In genomic region chr22:45537734-45538181, GRCh38 we compare ENCODE assay signal across 8 cellular contexts. TPM values are rescaled to one million over a fixed set of nuclear protein-coding genes. Genes with fewer than 3 reads are reported as not detected.
DNase-seq lines count a peak whose midpoint lies in the region; ATAC-seq and TF ChIP-seq lines count a peak whose summit lies in the region.

No MANE protein-coding gene starts in this region.

- H3K4me1 Mint-ChIP-seq in activated CD4-positive, alpha-beta T cell treated with anti-CD3 and anti-CD28 coated beads, Interleukin-2, amount 10 ng/mL, durations not matched to agents 24 days and 14 days: no peaks in the 10 kb centered on the region
- H3K4me1 Mint-ChIP-seq in activated CD8-positive, alpha-beta memory T cell treated with anti-CD3 and anti-CD28 coated beads, Interleukin-2, amount 10 ng/mL, durations not matched to agents 7 days and 5 days: no peaks in the 10 kb centered on the region

- H3K4me3 Mint-ChIP-seq in activated CD4-positive, alpha-beta T cell treated with anti-CD3 and anti-CD28 coated beads, Interleukin-2, amount 10 ng/mL, durations not matched to agents 24 days and 14 days: no peak overlapping the region
- no peak overlapping the region for H3K4me3 Mint-ChIP-seq in activated CD8-positive, alpha-beta memory T cell treated with anti-CD3 and anti-CD28 coated beads, Interleukin-2, amount 10 ng/mL, durations not matched to agents 7 days and 5 days

- H3K4me3 ChIP-seq in HUES48 (ENCODE audit: low read depth, low read length) (no peak overlapping the region), tibial nerve (peak overlapping the region in 1 of 4 donors; percentile 13)

- peaks cover 77% of the 10 kb centered on the region for H3K36me3 ChIP-seq in HUES48 (ENCODE audit: control insufficient read depth, insufficient read depth, low read length)
- H3K36me3 ChIP-seq in tibial nerve: peaks cover 0 to 17% (median 0%) of the 10 kb centered on the region in 3 donors

- intact Hi-C loops in activated CD4-positive, alpha-beta T cell treated with anti-CD3 and anti-CD28 coated beads, Interleukin-2, amount 10 ng/mL, durations not matched to agents 24 days and 14 days (cut with micrococcal nuclease): no loop called here

- CTCF ChIA-PET in activated CD8-positive, alpha-beta memory T cell treated with anti-CD3 and anti-CD28 coated beads, Interleukin-2, amount 10 ng/mL, durations not matched to agents 7 days and 5 days (lab: Charles Lee): no interaction called here

- H3K27ac ChIP-seq in HUES48 (ENCODE audit: low read depth, low read length) (peak overlapping the region; percentile 11), tibial nerve (peak overlapping the region in 3 of 4 donors; percentile 23 to 65 (median 60))

- H3K27me3 Mint-ChIP-seq in activated CD4-positive, alpha-beta T cell treated with anti-CD3 and anti-CD28 coated beads, Interleukin-2, amount 10 ng/mL, durations not matched to agents 24 days and 14 days: no peaks in the 10 kb centered on the region
- peaks cover 13% of the 10 kb centered on the region for H3K27me3 Mint-ChIP-seq in activated CD8-positive, alpha-beta memory T cell treated with anti-CD3 and anti-CD28 coated beads, Interleukin-2, amount 10 ng/mL, durations not matched to agents 7 days and 5 days

- H3K9me3 ChIP-seq in HUES48 (ENCODE audit: control insufficient read depth, insufficient read depth, low read length) (no peaks in the 10 kb centered on the region), tibial nerve (no peaks in the 10 kb centered on the region)

- no peaks in the 10 kb centered on the region for H3K9me3 Mint-ChIP-seq in activated CD4-positive, alpha-beta T cell treated with anti-CD3 and anti-CD28 coated beads, Interleukin-2, amount 10 ng/mL, durations not matched to agents 24 days and 14 days
- H3K9me3 Mint-ChIP-seq in activated CD8-positive, alpha-beta memory T cell treated with anti-CD3 and anti-CD28 coated beads, Interleukin-2, amount 10 ng/mL, durations not matched to agents 7 days and 5 days (ENCODE audit: low read depth): no peaks in the 10 kb centered on the region

- peak in 52 of 58 donors; percentile 19 to 94 (median 68) for DNase-seq in anterior cingulate cortex (lab: John Stamatoyannopoulos, UW)
- DNase-seq in hepatic stellate cell (ENCODE audit: low spot score): peak; percentile 35
- DNase-seq in tibial nerve (ENCODE audit: low spot score in 2 of 2): peak in 1 of 2 donors; percentile 38
- DNase-seq in activated CD4-positive, alpha-beta T cell treated with anti-CD3 and anti-CD28 coated beads, Interleukin-2, amount 10 ng/mL, durations not matched to agents 24 days and 14 days: no peak
- no peak for DNase-seq in activated CD8-positive, alpha-beta memory T cell treated with anti-CD3 and anti-CD28 coated beads, Interleukin-2, amount 10 ng/mL, durations not matched to agents 7 days and 5 days
- no peak for DNase-seq in NCI-H774 (lab: John Stamatoyannopoulos, UW)

- no peaks in the 10 kb centered on the region for H3K27me3 ChIP-seq in HUES48 (ENCODE audit: control insufficient read depth, insufficient read depth, low read length)
- peaks cover 0 to 4% of the 10 kb centered on the region in 2 donors for H3K27me3 ChIP-seq in tibial nerve

- TF ChIP-seq CTCF in tibial nerve (IDR thresholded peaks at IDR 0.05): no peak

- peak in 1 of 2 donors; percentile 26 for TF ChIP-seq EP300 in tibial nerve (IDR thresholded peaks at IDR 0.05)

- 27 to 44% methylated on average over 15 of the region's 15 CpGs for WGBS in tibial nerve, 2 donors

- H3K4me1 ChIP-seq in HUES48 (ENCODE audit: control insufficient read depth, insufficient read depth, low read length) (no peaks in the 10 kb centered on the region), tibial nerve (peaks cover 0 to 21% (median 3%) of the 10 kb centered on the region in 4 donors)

- no peaks in the 10 kb centered on the region for H3K36me3 Mint-ChIP-seq in activated CD4-positive, alpha-beta T cell treated with anti-CD3 and anti-CD28 coated beads, Interleukin-2, amount 10 ng/mL, durations not matched to agents 24 days and 14 days (ENCODE audit: low read depth)
- no peaks in the 10 kb centered on the region for H3K36me3 Mint-ChIP-seq in activated CD8-positive, alpha-beta memory T cell treated with anti-CD3 and anti-CD28 coated beads, Interleukin-2, amount 10 ng/mL, durations not matched to agents 7 days and 5 days

- H3K27ac Mint-ChIP-seq in activated CD4-positive, alpha-beta T cell treated with anti-CD3 and anti-CD28 coated beads, Interleukin-2, amount 10 ng/mL, durations not matched to agents 24 days and 14 days: no peak overlapping the region
- no peak overlapping the region for H3K27ac Mint-ChIP-seq in activated CD8-positive, alpha-beta memory T cell treated with anti-CD3 and anti-CD28 coated beads, Interleukin-2, amount 10 ng/mL, durations not matched to agents 7 days and 5 days

- H3K9ac ChIP-seq in HUES48 (ENCODE audit: low read depth, low read length): no peak overlapping the region

- TF ChIP-seq POLR2A in tibial nerve (IDR thresholded peaks at IDR 0.05): no peak

- no peak for ATAC-seq in HG03565 (IDR thresholded peaks at IDR 0.05; ENCODE audit: unreplicated experiment)
- ATAC-seq in activated CD8-positive, alpha-beta memory T cell treated with anti-CD3 and anti-CD28 coated beads, Interleukin-2, amount 10 ng/mL, durations not matched to agents 7 days and 5 days: no peak

RNA-seq across cellular contexts. Expression of gene FBLN1, which starts 35.1 kb away (rescaled TPM):
- total RNA-seq in tibial nerve: 1,000 to 10,000 TPM in 1 of 4 donors, 100 to 1,000 TPM in 3; 172 to 1,145 (median 351) TPM
- not detected in 2 replicates for total RNA-seq in activated CD4-positive, alpha-beta T cell treated with anti-CD3 and anti-CD28 coated beads, Interleukin-2, amount 10 ng/mL, durations not matched to agents 24 days and 14 days
- total RNA-seq in activated CD8-positive, alpha-beta memory T cell treated with anti-CD3 and anti-CD28 coated beads, Interleukin-2, amount 10 ng/mL, durations not matched to agents 7 days and 5 days: under 1 TPM in 1 of 2 experiments, not detected in 1; 0.42 TPM

Comparison
In these comparisons a context has a peak if more than half of its experiments do, and no peak if none do; other contexts are left out.
1. DNase-seq: peak in anterior cingulate cortex (52 of 58) and hepatic stellate cell (single experiment); none in activated CD4-positive, alpha-beta T cell treated with anti-CD3 and anti-CD28 coated beads, Interleukin-2, amount 10 ng/mL, durations not matched to agents 24 days and 14 days (single experiment), activated CD8-positive, alpha-beta memory T cell treated with anti-CD3 and anti-CD28 coated beads, Interleukin-2, amount 10 ng/mL, durations not matched to agents 7 days and 5 days (single experiment) and NCI-H774 (single experiment).
2. RNA of gene FBLN1, which starts 35.1 kb away (total RNA-seq): 172 to 1,145 TPM in tibial nerve; 0.42 TPM in activated CD8-positive, alpha-beta memory T cell treated with anti-CD3 and anti-CD28 coated beads, Interleukin-2, amount 10 ng/mL, durations not matched to agents 7 days and 5 days and not detected in activated CD4-positive, alpha-beta T cell treated with anti-CD3 and anti-CD28 coated beads, Interleukin-2, amount 10 ng/mL, durations not matched to agents 24 days and 14 days; every median in the first group is over 100 times any median in the second.